25 cellular contexts compared by ENCODE assay signal in genomic region chr13:51244637-51245405, GRCh38. TPM values are rescaled to one million over a fixed set of nuclear protein-coding genes. Genes with fewer than 3 reads are reported as not detected.
DNase-seq lines count a peak whose midpoint lies in the region; TF ChIP-seq lines count a peak whose summit lies in the region.
"Had no signal": no experiment of that assay in that cellular context is flagged by ENCODE, and none has a peak within 500 bp of the region (broad histone marks: within the 10 kb centered on the region; RNA-seq: fewer than 3 reads in every experiment).

No MANE protein-coding gene starts in this region.

- no peaks in the 10 kb centered on the region for H3K9me3 Mint-ChIP-seq in progenitor cell of endocrine pancreas (ENCODE audit: low read depth)
- H3K9me3 Mint-ChIP-seq: activated CD4-positive, alpha-beta T cell treated with anti-CD3 and anti-CD28 coated beads, Interleukin-2, amount 10 ng/mL, durations not matched to agents 24 days and 14 days; activated T-cell treated with anti-CD3 and anti-CD28 coated beads, Interleukin-2, amount 50 U/mL, for 4 hours; CD4-positive, alpha-beta T cell; mesothelial cell of epicardium; stimulated activated naive CD8-positive, alpha-beta T cell treated with anti-CD3 and anti-CD28 coated beads, Interleukin-15, amount 100 ng/mL, for 72 hours; T-helper 2 cell treated with Interferon-gamma antibody and Interleukin-4, amounts not matched to agents 5 μg/mL and 100 μg/mL, for 36 hours had no signal

- no peaks in the 10 kb centered on the region for H3K9me3 ChIP-seq in esophagus muscularis mucosa
- H3K9me3 ChIP-seq in sigmoid colon = no peaks in the 10 kb centered on the region
- H3K9me3 ChIP-seq in smooth muscle cell (replicated peaks; ENCODE audit: low read depth) = no peaks in the 10 kb centered on the region

- H3K27me3 ChIP-seq in esophagus muscularis mucosa (no peaks in the 10 kb centered on the region), sigmoid colon (no peaks in the 10 kb centered on the region), smooth muscle cell (ENCODE audit: low read depth) (peaks cover 23% of the 10 kb centered on the region)

- intact Hi-C loops in esophagus muscularis mucosa (cut with DNase I) (no loop called here), sigmoid colon (cut with DNase I) (no loop called here)

- H3K4me1 Mint-ChIP-seq in progenitor cell of endocrine pancreas (ENCODE audit: low read depth) = no peaks in the 10 kb centered on the region
- H3K4me1 Mint-ChIP-seq: activated CD4-positive, alpha-beta T cell treated with anti-CD3 and anti-CD28 coated beads, Interleukin-2, amount 10 ng/mL, durations not matched to agents 24 days and 14 days; naive thymus-derived CD4-positive, alpha-beta T cell; stimulated activated naive CD8-positive, alpha-beta T cell treated with anti-CD3 and anti-CD28 coated beads, Interleukin-15, amount 100 ng/mL, for 72 hours had no signal

- TF ChIP-seq EP300 in esophagus muscularis mucosa (IDR thresholded peaks at IDR 0.05) (no peak), sigmoid colon (IDR thresholded peaks at IDR 0.05) (no peak)

- no peak overlapping the region for H3K27ac Mint-ChIP-seq in progenitor cell of endocrine pancreas
- H3K27ac Mint-ChIP-seq: activated CD4-positive, alpha-beta T cell treated with anti-CD3 and anti-CD28 coated beads, Interleukin-2, amount 10 ng/mL, durations not matched to agents 24 days and 14 days; CD4-positive, alpha-beta T cell; mesothelial cell of epicardium; naive thymus-derived CD4-positive, alpha-beta T cell; stimulated activated naive CD8-positive, alpha-beta T cell treated with anti-CD3 and anti-CD28 coated beads, Interleukin-15, amount 100 ng/mL, for 72 hours; T-helper 2 cell treated with Interferon-gamma antibody and Interleukin-4, amounts not matched to agents 5 μg/mL and 100 μg/mL, for 36 hours had no signal

- H3K36me3 ChIP-seq in esophagus muscularis mucosa (peaks cover 0 to 4% (median 2%) of the 10 kb centered on the region in 4 donors), sigmoid colon (no peaks in the 10 kb centered on the region), smooth muscle cell (ENCODE audit: low read depth) (no peaks in the 10 kb centered on the region)

- TF ChIP-seq POLR2A in esophagus muscularis mucosa (IDR thresholded peaks at IDR 0.05; ENCODE audit: low read depth) (no peak), sigmoid colon (IDR thresholded peaks at IDR 0.05) (no peak)

- H3K79me2 ChIP-seq in smooth muscle cell (ENCODE audit: low read depth) = no peaks in the 10 kb centered on the region

- TF ChIP-seq CTCF in esophagus muscularis mucosa (IDR thresholded peaks at IDR 0.05) = no peak
- TF ChIP-seq CTCF in sigmoid colon (IDR thresholded peaks at IDR 0.05) = no peak
- TF ChIP-seq CTCF in progenitor cell of endocrine pancreas (IDR thresholded peaks at IDR 0.05; ENCODE audit: unreplicated experiment) = no peak
- no peak for TF ChIP-seq CTCF in smooth muscle cell (IDR thresholded peaks at IDR 0.05; ENCODE audit: borderline replicate concordance, insufficient read depth, poor library complexity, severe bottlenecking)

- H3K36me3 Mint-ChIP-seq in progenitor cell of endocrine pancreas (ENCODE audit: insufficient read depth) = no peaks in the 10 kb centered on the region
- H3K36me3 Mint-ChIP-seq: mesothelial cell of epicardium; naive thymus-derived CD4-positive, alpha-beta T cell had no signal

- H3K9ac ChIP-seq in smooth muscle cell (ENCODE audit: low read depth) = no peak overlapping the region
- H3K9ac ChIP-seq: KMS-11 had no signal

- H3K27ac ChIP-seq in esophagus muscularis mucosa (replicated peaks in 1 of 4) (peak overlapping the region in 3 of 4 donors; percentile 42 to 86 (median 73)), sigmoid colon (peak overlapping the region; percentile 30 to 82 (median 75)), smooth muscle cell (ENCODE audit: low read depth) (no peak overlapping the region)
- H3K27ac ChIP-seq: KMS-11, PC-9, skin epidermis, VCaP had no signal

- no peaks in the 10 kb centered on the region for H4K20me1 ChIP-seq in smooth muscle cell (ENCODE audit: low read depth)

- 77% methylated on average over 11 of the region's 14 CpGs for WGBS in esophagus muscularis mucosa
- 74 to 75% methylated on average over 14 of the region's 14 CpGs for WGBS in sigmoid colon, 2 donors
- whole genome bisulfite sequencing in smooth muscle cell (ENCODE audit: low lambda C conversion rate) = 68% methylated on average over 12 of the region's 14 CpGs

- H3K4me1 ChIP-seq in esophagus muscularis mucosa = peaks cover 33 to 88% (median 87%) of the 10 kb centered on the region in 4 donors
- peaks cover 0 to 93% (median 53%) of the 10 kb centered on the region in 4 donors for H3K4me1 ChIP-seq in sigmoid colon
- peaks cover 29% of the 10 kb centered on the region for H3K4me1 ChIP-seq in smooth muscle cell (ENCODE audit: low read depth)

- H3K4me3 Mint-ChIP-seq in progenitor cell of endocrine pancreas (ENCODE audit: low read depth) = no peak overlapping the region
- H3K4me3 Mint-ChIP-seq: activated CD4-positive, alpha-beta T cell treated with anti-CD3 and anti-CD28 coated beads, Interleukin-2, amount 10 ng/mL, durations not matched to agents 24 days and 14 days; activated T-cell treated with anti-CD3 and anti-CD28 coated beads, Interleukin-2, amount 50 U/mL, for 4 hours; CD4-positive, alpha-beta T cell; mesothelial cell of epicardium; naive thymus-derived CD4-positive, alpha-beta T cell; stimulated activated naive CD8-positive, alpha-beta T cell treated with anti-CD3 and anti-CD28 coated beads, Interleukin-15, amount 100 ng/mL, for 72 hours; T-helper 2 cell treated with Interferon-gamma antibody and Interleukin-4, amounts not matched to agents 5 μg/mL and 100 μg/mL, for 36 hours had no signal

- H3K27me3 Mint-ChIP-seq in progenitor cell of endocrine pancreas = peaks cover 6% of the 10 kb centered on the region
- H3K27me3 Mint-ChIP-seq: activated CD4-positive, alpha-beta T cell treated with anti-CD3 and anti-CD28 coated beads, Interleukin-2, amount 10 ng/mL, durations not matched to agents 24 days and 14 days had no signal

- no peak overlapping the region for H3K4me2 ChIP-seq in smooth muscle cell
- H3K4me2 ChIP-seq: KMS-11, PC-9 had no signal

- H3F3A ChIP-seq in smooth muscle cell (ENCODE audit: low read depth) = no peaks in the 10 kb centered on the region

- DNase-seq in NCI-H82 (lab: John Stamatoyannopoulos, UW) (peak; percentile 46), NCI-H82 treated with DMSO at 0.1 percent for 48 hours (lab: John Stamatoyannopoulos, UW; ENCODE audit: unreplicated experiment) (no peak), NCI-H526 (lab: John Stamatoyannopoulos, UW) (peak; percentile 98), esophagus muscularis mucosa (ENCODE audit: extremely low spot score) (no peak), sigmoid colon (no peak), progenitor cell of endocrine pancreas (ENCODE audit: low spot score, unreplicated experiment) (no peak), smooth muscle cell (lab: John Stamatoyannopoulos, UW; ENCODE audit: unreplicated experiment) (no peak), SK-N-DZ (ENCODE audit: low spot score) (no peak)
- DNase-seq: activated CD4-positive, alpha-beta T cell treated with anti-CD3 and anti-CD28 coated beads, Interleukin-2, amount 10 ng/mL, durations not matched to agents 24 days and 14 days; activated T-cell treated with anti-CD3 and anti-CD28 coated beads, Interleukin-2, amount 50 U/mL, for 4 hours; CD4-positive, alpha-beta T cell; effector CD8-positive, alpha-beta T cell; EL; naive thymus-derived CD4-positive, alpha-beta T cell; NCI-H1417 treated with DMSO at 0.1 percent for 48 hours; NCI-H2081; occipital lobe; PC-9; stimulated activated naive CD8-positive, alpha-beta T cell treated with anti-CD3 and anti-CD28 coated beads, Interleukin-15, amount 100 ng/mL, for 72 hours; trophoblast cell had no signal

- no peak overlapping the region for H2AFZ ChIP-seq in smooth muscle cell (ENCODE audit: low read depth)
- H2AFZ ChIP-seq: PC-9 had no signal

- no peak overlapping the region for H3K4me3 ChIP-seq in esophagus muscularis mucosa
- H3K4me3 ChIP-seq in sigmoid colon = no peak overlapping the region
- H3K4me3 ChIP-seq in smooth muscle cell = no peak overlapping the region
- H3K4me3 ChIP-seq: PC-9, skin epidermis had no signal

RNA-seq across cellular contexts. Expression of gene FAM124A, which starts 22.6 kb away (rescaled TPM):
- total RNA-seq in esophagus muscularis mucosa = 10 to 100 TPM; 17.0 to 30.3 (median 21.0) TPM
- total RNA-seq in sigmoid colon = 10 to 100 TPM; 11.7 to 18.3 (median 16.3) TPM
- 1 to 10 TPM in 1 of 3 donors, under 1 TPM in 2; 0.23 to 2.4 (median 0.60) TPM for polyA plus RNA-seq in sigmoid colon
- total RNA-seq in progenitor cell of endocrine pancreas = 1.5 and 1.6 TPM in 2 replicates
- not detected in 2 replicates for total RNA-seq in smooth muscle cell
- 0.06 and 0.18 TPM in 2 replicates for polyA plus RNA-seq in smooth muscle cell
- 2.9 and 4.6 TPM in 2 replicates for polyA plus RNA-seq in SK-N-DZ (2014; cell fraction: cytosol; rRNA removed)
- 1.6 and 2.1 TPM in 2 replicates for polyA plus RNA-seq in SK-N-DZ (2014; cell fraction: nucleus; rRNA removed)
- total RNA-seq: CD4-positive, alpha-beta T cell; PC-9 had no signal
- polyA plus RNA-seq: naive thymus-derived CD4-positive, alpha-beta T cell had no signal

Comparison
In these comparisons a context has a peak if more than half of its experiments do, and no peak if none do; other contexts are left out.
1. DNase-seq: peak in NCI-H82 (single experiment) and NCI-H526 (2 of 2); none in NCI-H82 treated with DMSO at 0.1 percent for 48 hours (single experiment), esophagus muscularis mucosa (single experiment), sigmoid colon (single experiment), progenitor cell of endocrine pancreas (single experiment), smooth muscle cell (single experiment) and SK-N-DZ (single experiment).